ENCODE assay signal across 7 cellular contexts in genomic region chr19:42246869-42247630, GRCh38. TPM values are rescaled to one million over a fixed set of nuclear protein-coding genes. Genes with fewer than 3 reads are reported as not detected.
DNase-seq lines count a peak whose midpoint lies in the region; ATAC-seq and TF ChIP-seq lines count a peak whose summit lies in the region.
"Had no signal": no experiment of that assay in that cellular context is flagged by ENCODE, and none has a peak within 500 bp of the region (broad histone marks: within the 10 kb centered on the region; RNA-seq: fewer than 3 reads in every experiment).

No MANE protein-coding gene starts in this region.

- peaks cover 41% of the 10 kb centered on the region for H3K4me1 Mint-ChIP-seq in nephron

- ATAC-seq in GM21526 (IDR thresholded peaks at IDR 0.05; ENCODE audit: low FRiP score, unreplicated experiment), result no peak
- no peak for ATAC-seq in HG02981 (IDR thresholded peaks at IDR 0.05; ENCODE audit: unreplicated experiment)
- no peak for ATAC-seq in HG03469 (IDR thresholded peaks at IDR 0.05; ENCODE audit: unreplicated experiment)

- TF ChIP-seq POLR2A in adrenal gland (IDR thresholded peaks at IDR 0.05), result peak in 1 of 2 donors; percentile 35

- H3K4me1 ChIP-seq in adrenal gland (replicated peaks in 1 of 2), result peaks cover 45 to 64% of the 10 kb centered on the region in 2 donors

- H3K36me3 ChIP-seq in adrenal gland (replicated peaks in 1 of 2), result peaks cover 0 to 20% of the 10 kb centered on the region in 2 donors

- DNase-seq in EH (ENCODE audit: low read depth) (peak; percentile 39), adrenal gland (peak in 6 of 7 donors; percentile 63 to 76 (median 72))
- DNase-seq: activated gamma-delta T cell treated with Interleukin-2 at 50 U/mL for 16 hours had no signal

- H3K27me3 ChIP-seq in adrenal gland, result no peaks in the 10 kb centered on the region

- H3K27ac ChIP-seq in adrenal gland, result peak overlapping the region; percentile 1 to 88 (median 56)

- H3K27me3 Mint-ChIP-seq in nephron (ENCODE audit: low read depth), result no peaks in the 10 kb centered on the region

- H3K9me3 ChIP-seq in adrenal gland (replicated peaks in 1 of 3), result no peaks in the 10 kb centered on the region

- TF ChIP-seq CTCF in adrenal gland (IDR thresholded peaks at IDR 0.05) (no peak), nephron (IDR thresholded peaks at IDR 0.05; ENCODE audit: unreplicated experiment in 3 of 3) (no peak)

- intact Hi-C loops in adrenal gland (cut with DNase I), result loop anchor here (5.0 kb wide), 1 partner anchor 45 kb away; no protein-coding TSS in a partner anchor

- H3K9me3 Mint-ChIP-seq in nephron, result no peaks in the 10 kb centered on the region

- H3K27ac Mint-ChIP-seq in nephron, result peak overlapping the region; percentile 50 to 99 (median 88)

- WGBS in adrenal gland, 4 donors, result 46 to 65% (median 47%) methylated on average over 4 to 7 of the region's 7 CpGs

- H3K4me3 ChIP-seq in adrenal gland, result no peak overlapping the region

- peaks cover 9% of the 10 kb centered on the region for H3K36me3 Mint-ChIP-seq in nephron (ENCODE audit: low read depth)

- peak overlapping the region; percentile 2 to 49 (median 33) for H3K4me3 Mint-ChIP-seq in nephron

RNA-seq across cellular contexts. Expression of gene GSK3A, which starts 4.6 kb away (rescaled TPM):
- total RNA-seq in adrenal gland, result 10 to 100 TPM; 19.5 to 61.9 (median 45.1) TPM
- 10 to 100 TPM; 51.0 to 94.9 (median 65.5) TPM for polyA plus RNA-seq in adrenal gland

RNA-seq across cellular contexts. Expression of gene ERF, which starts 7.9 kb away (rescaled TPM):
- total RNA-seq in adrenal gland, result 10 to 100 TPM; 27.0 to 71.2 (median 55.1) TPM
- polyA plus RNA-seq in adrenal gland, result 100 to 1,000 TPM in 1 of 3 donors, 10 to 100 TPM in 2; 14.3 to 147 (median 44.1) TPM

RNA-seq across cellular contexts. Expression of gene CIC, which starts 22.0 kb away (rescaled TPM):
- total RNA-seq in adrenal gland, result 100 to 1,000 TPM in 1 of 8 donors, 10 to 100 TPM in 7; 48.7 to 119 (median 72.7) TPM
- 100 to 1,000 TPM in 1 of 3 donors, 10 to 100 TPM in 2; 13.3 to 171 (median 61.7) TPM for polyA plus RNA-seq in adrenal gland

RNA-seq across cellular contexts. Expression of gene ZNF526, which starts 26.9 kb away (rescaled TPM):
- 10 to 100 TPM in 2 of 8 donors, 1 to 10 TPM in 6; 4.2 to 12.5 (median 9.0) TPM for total RNA-seq in adrenal gland
- polyA plus RNA-seq in adrenal gland, result 1 to 10 TPM; 2.0 to 5.1 (median 2.9) TPM

RNA-seq across cellular contexts. Expression of gene DEDD2, which starts 29.6 kb away (rescaled TPM):
- 10 to 100 TPM; 27.1 to 54.8 (median 33.5) TPM for total RNA-seq in adrenal gland
- 10 to 100 TPM; 26.0 to 39.9 (median 26.2) TPM for polyA plus RNA-seq in adrenal gland
